ENCODE assay signal across 8 cellular contexts in genomic region chr19:46704379-46705076, GRCh38. TPM values are rescaled to one million over a fixed set of nuclear protein-coding genes. Genes with fewer than 3 reads are reported as not detected.
A peak's percentile ranks its signal among the peaks of the same experiment; 100 is the strongest.
DNase-seq lines count a peak whose midpoint lies in the region; ATAC-seq, FAIRE-seq and TF ChIP-seq lines count a peak whose summit lies in the region.

No MANE protein-coding gene starts in this region.

- no peaks in the 10 kb centered on the region for H3K27me3 ChIP-seq in A673 (replicated peaks; ENCODE audit: insufficient read depth, low read depth, low read length, poor library complexity)

- POLR2A ChIA-PET in A673 (lab: Charles Lee; ENCODE audit: low non-redundant PET): no interaction called here

- peak; percentile 70 for DNase-seq in A673 (ENCODE audit: low spot score)
- peak; percentile 86 for DNase-seq in GM19239 (ENCODE audit: insufficient read length, low spot score)
- peak; percentile 47 for DNase-seq in RPMI7951 (ENCODE audit: low read depth)
- DNase-seq in activated effector memory CD4-positive, alpha-beta T cell treated with anti-CD3 and anti-CD28 coated beads, Interleukin-2, amount 50 U/mL, for 16 hours: peak; percentile 95
- DNase-seq in head of caudate nucleus: peak in 38 of 42 donors; percentile 46 to 89 (median 72)
- no peak for DNase-seq in retinal pigment epithelial cell (ENCODE audit: low read depth)
- no peak for DNase-seq in DMS153 treated with DMSO at 0.1 percent for 48 hours (lab: John Stamatoyannopoulos, UW; ENCODE audit: unreplicated experiment)

- intact Hi-C loops in A673 (cut with micrococcal nuclease; ENCODE audit: unreplicated experiment) (no loop called here), head of caudate nucleus (cut with DNase I) (loop anchor here (5.0 kb wide), 1 partner anchor 37 kb away; no protein-coding TSS in a partner anchor)

- no peaks in the 10 kb centered on the region for H3K4me1 ChIP-seq in A673 (ENCODE audit: insufficient read depth, low read length, poor library complexity, severe bottlenecking)

- no peak overlapping the region for H3K4me3 ChIP-seq in A673 (ENCODE audit: low read depth, low read length, poor library complexity, severe bottlenecking)
- no peak overlapping the region for H3K4me3 ChIP-seq in retinal pigment epithelial cell (ENCODE audit: low read length)

- no TSS peak for BruUV-seq in A673 (replicated peaks; lab: Mats Ljungman, UMichigan)

- H3K27ac ChIP-seq in A673 (ENCODE audit: low read depth, low read length, poor library complexity, severe bottlenecking): no peak overlapping the region

- TF ChIP-seq CTCF in A673 (conservative IDR thresholded peaks at IDR 0.05; ENCODE audit: low read depth, low read length) (peak; percentile 96), retinal pigment epithelial cell (conservative IDR thresholded peaks at IDR 0.05; ENCODE audit: low read depth, low read length) (peak; percentile 93)

- H3K36me3 ChIP-seq in A673 (ENCODE audit: insufficient read depth, low read length, poor library complexity, severe bottlenecking): peaks cover 34% of the 10 kb centered on the region

- FAIRE-seq in GM19239 (lab: Jason Lieb, UNC): peak; percentile 31

- H3K9me3 ChIP-seq in A673 (ENCODE audit: low read depth, low read length, poor library complexity, severe bottlenecking): no peaks in the 10 kb centered on the region

- TF ChIP-seq POLR2A in GM18505 (IDR thresholded peaks at IDR 0.05; ENCODE audit: borderline replicate concordance, extremely low read depth, insufficient read depth, insufficient read length): no peak

- no peak for ATAC-seq in GM18505 (IDR thresholded peaks at IDR 0.05; ENCODE audit: unreplicated experiment)

- CTCF ChIA-PET in A673 (lab: Charles Lee): no interaction called here

RNA-seq across cellular contexts. Expression of gene PRKD2, which starts 12.4 kb away (rescaled TPM):
- 45.1 and 60.3 TPM in 2 replicates for total RNA-seq in A673 (2021)
- 12.9 and 14.6 TPM in 2 replicates for total RNA-seq in RPMI7951 (2014; rRNA removed; shearing (Covaris generic))

RNA-seq across cellular contexts. Expression of gene FKRP, which starts 41.3 kb away (rescaled TPM):
- 23.6 and 26.1 TPM in 2 replicates for total RNA-seq in A673 (2021)
- 5.4 and 9.2 TPM in 2 replicates for total RNA-seq in RPMI7951 (2014; rRNA removed; shearing (Covaris generic))

RNA-seq across cellular contexts. Expression of gene STRN4, which starts 41.7 kb away (rescaled TPM):
- 134 and 157 TPM in 2 replicates for total RNA-seq in A673 (2021)
- 33.6 and 42.8 TPM in 2 replicates for total RNA-seq in RPMI7951 (2014; rRNA removed; shearing (Covaris generic))

RNA-seq across cellular contexts. Expression of gene DACT3, which starts 43.5 kb away (rescaled TPM):
- total RNA-seq in A673 (2021): 0.32 and 1.1 TPM in 2 replicates
- 2.2 and 3.3 TPM in 2 replicates for total RNA-seq in RPMI7951 (2014; rRNA removed; shearing (Covaris generic))

Comparison
In these comparisons a context has a peak if more than half of its experiments do, and no peak if none do; other contexts are left out.
1. DNase-seq: peak in A673 (single experiment), GM19239 (single experiment), RPMI7951 (single experiment), activated effector memory CD4-positive, alpha-beta T cell treated with anti-CD3 and anti-CD28 coated beads, Interleukin-2, amount 50 U/mL, for 16 hours (single experiment) and head of caudate nucleus (38 of 42); none in retinal pigment epithelial cell (single experiment) and DMS153 treated with DMSO at 0.1 percent for 48 hours (single experiment).